8 cellular contexts compared by ENCODE assay signal in genomic region chr13:19618925-19619324, GRCh38. TPM values are rescaled to one million over a fixed set of nuclear protein-coding genes. Genes with fewer than 3 reads are reported as not detected.
DNase-seq lines count a peak whose midpoint lies in the region; ATAC-seq, FAIRE-seq and TF ChIP-seq lines count a peak whose summit lies in the region.

No MANE protein-coding gene starts in this region.

- peak; percentile 86 for TF ChIP-seq CTCF in C4-2B (conservative IDR thresholded peaks at IDR 0.05)
- peak; percentile 79 for TF ChIP-seq CTCF in PC-9 (conservative IDR thresholded peaks at IDR 0.05)
- peak; percentile 70 for TF ChIP-seq CTCF in foreskin fibroblast (IDR thresholded peaks at IDR 0.05; ENCODE audit: low read depth, low read length)

- no peak overlapping the region for H3K4me3 ChIP-seq in PC-9
- H3K4me3 ChIP-seq in foreskin fibroblast (ENCODE audit: low read depth in 1 of 2, low read length in 2 of 2), result no peak overlapping the region

- H3K79me2 ChIP-seq in PC-9 (ENCODE audit: low read depth), result no peaks in the 10 kb centered on the region

- TF ChIP-seq POLR2A in H54 (IDR thresholded peaks at IDR 0.05; ENCODE audit: low read depth, low read length), result no peak

- H2AFZ ChIP-seq in PC-9, result no peak overlapping the region

- no peak for DNase-seq in PC-9
- peak; percentile 30 to 73 for DNase-seq in foreskin fibroblast
- no peak for DNase-seq in H54 (ENCODE audit: insufficient read length, low spot score)

- H3K36me3 ChIP-seq in PC-9 (ENCODE audit: low read depth), result no peaks in the 10 kb centered on the region

- no peaks in the 10 kb centered on the region for H3F3A ChIP-seq in PC-9 (ENCODE audit: insufficient read depth, low read depth)

- H4K20me1 ChIP-seq in PC-9 (ENCODE audit: insufficient read depth), result no peaks in the 10 kb centered on the region

- H3K27ac ChIP-seq in C4-2B, result no peak overlapping the region
- H3K27ac ChIP-seq in PC-9, result no peak overlapping the region

- H3K4me1 ChIP-seq in PC-9 (replicated peaks; ENCODE audit: insufficient read depth), result no peaks in the 10 kb centered on the region

- H3K27me3 ChIP-seq in PC-9 (ENCODE audit: insufficient read depth, low read depth), result no peaks in the 10 kb centered on the region

- CTCF ChIA-PET in PC-9 (lab: Charles Lee), result no interaction called here

- no peak overlapping the region for H3K4me2 ChIP-seq in PC-9

- H3K9me2 ChIP-seq in PC-9 (ENCODE audit: insufficient read depth), result no peaks in the 10 kb centered on the region

- POLR2A ChIA-PET in PC-9 (lab: Charles Lee; ENCODE audit: unreplicated experiment), result no interaction called here

- intact Hi-C loops in PC-9 (cut with micrococcal nuclease; ENCODE audit: unreplicated experiment), result no loop called here

- BruUV-seq in PC-9 (replicated peaks; lab: Mats Ljungman, UMichigan), result no TSS peak

- ATAC-seq in GM19324 (IDR thresholded peaks at IDR 0.05; ENCODE audit: low FRiP score, unreplicated experiment) (peak; percentile 48), GM21390 (IDR thresholded peaks at IDR 0.05; ENCODE audit: unreplicated experiment) (no peak), GM19467 (IDR thresholded peaks at IDR 0.05; ENCODE audit: unreplicated experiment) (no peak), HG02840 (IDR thresholded peaks at IDR 0.05; ENCODE audit: low FRiP score, unreplicated experiment) (no peak)

- FAIRE-seq in H54 (lab: Jason Lieb, UNC), result no peak

- 0 out of 2 replicates have a peak, but pooled peaks cover 4% of the 10 kb centered on the region for H3K9me3 ChIP-seq in PC-9 (ENCODE audit: insufficient read depth, low read depth)

RNA-seq across cellular contexts. Expression of gene MPHOSPH8, which starts 14.5 kb away (rescaled TPM):
- 17.0 and 18.2 TPM in 2 replicates for total RNA-seq in PC-9 (2021)

RNA-seq across cellular contexts. Expression of gene TPTE2, which starts 57.6 kb away (rescaled TPM):
- total RNA-seq in PC-9 (2021), result not detected in 2 replicates

Comparison
In these comparisons a context has a peak if more than half of its experiments do, and no peak if none do; other contexts are left out.
1. DNase-seq: peak in foreskin fibroblast (2 of 2); none in PC-9 (0 of 2) and H54 (single experiment).
2. Peak in every context shown above with its lines, with median percentiles within 50 percentile points of each other: CTCF ChIP-seq.